Comparison of ENCODE assay signal across 8 cellular contexts in genomic region chr1:26922201-26922729, GRCh38. TPM values are rescaled to one million over a fixed set of nuclear protein-coding genes. Genes with fewer than 3 reads are reported as not detected.
DNase-seq lines count a peak whose midpoint lies in the region; ATAC-seq and TF ChIP-seq lines count a peak whose summit lies in the region.

No MANE protein-coding gene starts in this region.

- peaks cover 20% of the 10 kb centered on the region for H4K20me1 ChIP-seq in osteoblast (ENCODE audit: insufficient read depth, low read length)

- peaks cover 44% of the 10 kb centered on the region for H3K79me2 ChIP-seq in osteoblast (ENCODE audit: insufficient read depth, low read length)

- peaks cover 0 to 34% (median 0%) of the 10 kb centered on the region in 3 donors for H3K36me3 ChIP-seq in Peyer's patch
- peaks cover 32% of the 10 kb centered on the region for H3K36me3 ChIP-seq in osteoblast (ENCODE audit: insufficient read depth, low read length)

- H3K27ac ChIP-seq in Peyer's patch, result peak overlapping the region; percentile 83 to 91 (median 87)
- H3K27ac ChIP-seq in epithelial cell of prostate, result peak overlapping the region; percentile 65
- peak overlapping the region; percentile 74 for H3K27ac ChIP-seq in osteoblast (ENCODE audit: low read depth, low read length)

- peak overlapping the region; percentile 83 for H2AFZ ChIP-seq in osteoblast (ENCODE audit: low read length)

- peak overlapping the region; percentile 96 for H3K4me2 ChIP-seq in osteoblast (ENCODE audit: insufficient read depth, low read length)

- H3K9me3 ChIP-seq in Peyer's patch (no peaks in the 10 kb centered on the region), osteoblast (ENCODE audit: low read depth, low read length) (no peaks in the 10 kb centered on the region)

- H3K27me3 ChIP-seq in Peyer's patch, result no peaks in the 10 kb centered on the region
- no peaks in the 10 kb centered on the region for H3K27me3 ChIP-seq in osteoblast (ENCODE audit: insufficient read depth, low read length)

- H3K4me3 ChIP-seq in Peyer's patch (peak overlapping the region; percentile 73 to 96 (median 94)), osteoblast (ENCODE audit: insufficient read depth, low read length) (peak overlapping the region; percentile 86)

- no peak for TF ChIP-seq CTCF in Peyer's patch (IDR thresholded peaks at IDR 0.05)
- TF ChIP-seq CTCF in osteoblast (IDR thresholded peaks at IDR 0.05; ENCODE audit: extremely low read depth, low read depth, low read length), result no peak

- no peak for TF ChIP-seq POLR2A in Peyer's patch (IDR thresholded peaks at IDR 0.05)

- peak; percentile 61 for DNase-seq in DMS 273 (lab: John Stamatoyannopoulos, UW; ENCODE audit: unreplicated experiment)
- no peak for DNase-seq in DMS 273 treated with DMSO at 0.1 percent for 48 hours (lab: John Stamatoyannopoulos, UW)
- DNase-seq in Peyer's patch, result no peak
- no peak for DNase-seq in epithelial cell of prostate (ENCODE audit: low read depth, low spot score)
- DNase-seq in osteoblast (ENCODE audit: insufficient read length, low spot score, missing footprints), result no peak
- no peak for DNase-seq in DMS79 treated with DMSO at 0.1 percent for 48 hours (lab: John Stamatoyannopoulos, UW)
- DNase-seq in NCI-H2171 (lab: John Stamatoyannopoulos, UW), result no peak

- H3K4me1 ChIP-seq in Peyer's patch (peaks cover 0 to 17% (median 7%) of the 10 kb centered on the region in 4 donors), osteoblast (ENCODE audit: insufficient read depth, low read length) (peaks cover 19% of the 10 kb centered on the region)

- no peak for ATAC-seq in HG02571 (IDR thresholded peaks at IDR 0.05; ENCODE audit: unreplicated experiment)

RNA-seq across cellular contexts. Expression of gene NUDC, which starts 0.7 kb away (rescaled TPM):
- total RNA-seq in Peyer's patch, result 10 to 100 TPM; 27.8 to 53.6 (median 31.7) TPM
- 15.9 and 17.4 TPM in 2 replicates for total RNA-seq in osteoblast

RNA-seq across cellular contexts. Expression of gene NR0B2, which starts 8.5 kb away (rescaled TPM):
- total RNA-seq in Peyer's patch (10 to 100 TPM in 3 of 4 donors, not detected in 1; 16.2 to 46.4 (median 30.7) TPM), osteoblast (not detected in 2 replicates)

RNA-seq across cellular contexts. Expression of gene GPATCH3, which starts 22.0 kb away (rescaled TPM):
- total RNA-seq in Peyer's patch (10 to 100 TPM in 3 of 4 donors, 1 to 10 TPM in 1; 8.4 to 28.5 (median 14.2) TPM), osteoblast (10.3 and 10.9 TPM in 2 replicates)

RNA-seq across cellular contexts. Expression of gene GPN2, which starts 32.2 kb away (rescaled TPM):
- 10 to 100 TPM; 13.5 to 19.6 (median 17.3) TPM for total RNA-seq in Peyer's patch
- total RNA-seq in osteoblast, result 8.0 and 8.3 TPM in 2 replicates

RNA-seq across cellular contexts. Expression of gene KDF1, which starts 38.0 kb away (rescaled TPM):
- total RNA-seq in Peyer's patch, result 10 to 100 TPM; 13.2 to 40.1 (median 31.8) TPM
- not detected in 2 replicates for total RNA-seq in osteoblast
